ENCODE assay signal across 1 cellular context in the genomic region with DNA sequence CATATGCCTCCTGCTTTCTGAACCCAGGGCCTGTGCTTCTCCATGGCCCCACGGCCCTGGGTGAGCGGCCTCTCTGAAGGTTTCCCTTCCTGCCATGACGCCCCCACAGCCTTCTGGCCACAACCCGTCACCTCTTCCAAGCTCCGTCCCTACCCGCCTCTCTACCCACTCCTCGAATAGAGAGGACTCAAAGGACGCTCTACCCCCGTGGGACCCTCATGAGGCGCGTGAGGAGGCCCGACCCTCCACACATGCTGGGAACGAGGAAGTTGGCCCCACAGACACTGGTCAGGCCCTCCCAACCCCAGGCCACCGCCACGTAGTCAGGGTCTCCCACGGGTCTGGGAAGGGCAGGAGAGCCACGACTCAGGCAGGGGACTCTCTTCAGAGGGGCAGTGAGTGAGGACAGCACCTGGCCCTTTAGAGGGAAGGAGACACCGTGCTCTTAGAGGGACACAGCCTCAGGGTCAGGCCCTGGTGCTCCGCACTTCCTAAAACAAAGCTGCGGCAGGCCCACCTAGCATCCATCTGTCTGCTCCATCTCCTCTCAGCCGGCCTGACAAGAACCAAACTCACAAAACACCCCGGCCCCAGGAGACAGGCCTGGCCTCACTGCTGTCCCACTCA.
TF ChIP-seq lines count a peak whose summit lies in the region.

No MANE protein-coding gene starts in this region.

TF ChIP-seq in HEK293, 187 proteins besides CTCF, POLR2A, EP300 and RAD21:
- TF ChIP-seq EGR2 (tag by site-specific recombination; IDR thresholded peaks at IDR 0.05; ENCODE audit: low read depth) (0 out of 2 replicates have a peak, but pooled peaks have one; percentile 5), ZNF10 (tag by site-specific recombination; IDR thresholded peaks at IDR 0.05) (no peak)
TF ChIP-seq in HEK293: peak in this region for 1.
